Comparison of ENCODE assay signal across 34 cellular contexts in the genomic region with DNA sequence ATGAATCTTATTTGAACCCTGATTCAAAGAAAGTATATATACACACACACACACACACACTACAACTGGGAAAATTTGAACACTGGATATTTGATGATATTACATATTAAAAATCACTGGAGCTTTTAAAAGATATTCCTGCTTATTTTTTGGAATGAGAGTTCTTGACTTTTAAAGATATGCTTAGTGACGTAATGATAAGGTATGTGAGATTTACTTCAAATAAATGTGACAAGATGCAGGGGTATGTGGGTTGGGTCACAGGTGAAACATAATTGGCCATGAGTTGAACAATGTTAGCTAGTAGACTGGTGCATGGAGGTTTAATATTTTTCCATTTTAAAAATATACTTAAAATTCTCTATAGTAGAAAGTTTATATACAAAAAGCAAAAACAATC.
"Had no signal": no experiment of that assay in that cellular context is flagged by ENCODE, and none has a peak within 500 bp of the region (broad histone marks: within the 10 kb centered on the region; RNA-seq: fewer than 3 reads in every experiment).

No MANE protein-coding gene starts in this region.

- DNase-seq: Karpas-422, Kasumi-1, MG63, MM.1S, MV-4-11, NCI-H1048, NCI-H1092, NCI-H1092 treated with DMSO at 0.1 percent for 48 hours, NCI-H1105, NCI-H1105 treated with DMSO at 0.1 percent for 48 hours, NCI-H1417, NCI-H1417 treated with DMSO at 0.1 percent for 48 hours, NCI-H1436, NCI-H1436 treated with DMSO at 0.1 percent for 48 hours, NCI-H146, NCI-H1694, NCI-H1694 treated with DMSO at 0.1 percent for 48 hours, NCI-H187, NCI-H187 treated with DMSO at 0.1 percent for 48 hours, NCI-H1930, NCI-H2029, NCI-H2029 treated with DMSO at 0.1 percent for 48 hours, NCI-H2081, NCI-H2081 treated with DMSO at 0.1 percent for 48 hours, NCI-H2107, NCI-H2171, NCI-H2171 treated with DMSO at 0.1 percent for 48 hours, NCI-H2227 treated with DMSO at 0.1 percent for 48 hours, NCI-H226, NCI-H345, NCI-H446, NCI-H446 treated with DMSO at 0.1 percent for 48 hours, NCI-H510A, NCI-H510A treated with DMSO at 0.1 percent for 48 hours had no signal

- H3K27me3 ChIP-seq: MG63 had no signal

- H3K9me3 ChIP-seq: MG63 had no signal

- H3K4me3 ChIP-seq: MG63 had no signal

- H3K36me3 ChIP-seq: MG63 had no signal
